18 cellular contexts compared by ENCODE assay signal in the genomic region with DNA sequence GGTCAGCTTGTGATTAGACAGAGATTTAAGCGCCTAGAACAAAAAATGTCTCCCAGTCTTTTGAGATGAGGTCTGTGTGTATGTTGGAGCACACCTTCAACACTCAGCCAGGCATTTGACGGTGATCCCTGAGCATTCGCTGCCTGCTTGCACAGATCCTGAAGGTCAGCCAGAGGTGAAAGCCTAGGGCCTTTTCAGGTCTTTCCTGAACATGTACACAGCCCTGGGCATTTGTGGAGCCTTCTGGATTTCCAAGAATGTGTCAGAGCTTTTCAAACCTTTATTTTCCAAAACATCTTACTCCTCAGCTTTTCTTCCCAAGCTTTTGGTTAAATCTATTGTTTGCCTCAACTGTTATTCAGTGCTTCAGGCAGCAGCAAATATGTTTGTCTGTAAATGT. TPM values are rescaled to one million over a fixed set of nuclear protein-coding genes. Genes with fewer than 3 reads are reported as not detected.
A peak's percentile ranks its signal among the peaks of the same experiment; 100 is the strongest.
DNase-seq lines count a peak whose midpoint lies in the region; ATAC-seq and TF ChIP-seq lines count a peak whose summit lies in the region.
"Had no signal": no experiment of that assay in that cellular context is flagged by ENCODE, and none has a peak within 500 bp of the region (broad histone marks: within the 10 kb centered on the region; RNA-seq: fewer than 3 reads in every experiment).

No MANE protein-coding gene starts in this region.

- H3K4me3 ChIP-seq in Caco-2 (ENCODE audit: low read depth, low read length) (no peak overlapping the region), GM23338 (no peak overlapping the region)
- H3K4me3 ChIP-seq: BLaER1 treated with 17β-estradiol and CSF1 and Interleukin-3, amounts not matched to agents 10 nM and 100 nM; MG63 had no signal

- no peaks in the 10 kb centered on the region for H3K27me3 ChIP-seq in Caco-2 (replicated peaks; ENCODE audit: control insufficient read depth, insufficient read depth, low read length)
- H3K27me3 ChIP-seq in GM23338 (ENCODE audit: insufficient read depth), result no peaks in the 10 kb centered on the region
- H3K27me3 ChIP-seq: BLaER1 treated with 17β-estradiol and CSF1 and Interleukin-3, amounts not matched to agents 10 nM and 100 nM; MG63 had no signal

- H3F3A ChIP-seq in GM23338 (replicated peaks; ENCODE audit: low read depth), result no peaks in the 10 kb centered on the region

- DNase-seq in Caco-2 (peak; percentile 34 to 63), GM23338 (ENCODE audit: low spot score) (no peak), mesenteric fat pad (ENCODE audit: low spot score) (peak; percentile 16)
- DNase-seq in effector memory CD8-positive, alpha-beta T cell, result no peak
- DNase-seq: CD4-positive, alpha-beta T cell; DMS53; KBM-7; MG63; NCI-H2029; NCI-H446; NCI-H524 treated with DMSO at 0.1 percent for 48 hours; NCI-H774; SK-N-SH had no signal

- no peak for TF ChIP-seq CTCF in Caco-2 (IDR thresholded peaks at IDR 0.05; ENCODE audit: insufficient read depth in 1 of 2, low read depth in 1 of 2, low read length in 1 of 2, severe bottlenecking in 1 of 2, unreplicated experiment in 1 of 2)
- TF ChIP-seq CTCF in GM23338 (conservative IDR thresholded peaks at IDR 0.05; ENCODE audit: low read depth in 2 of 2), result no peak

- H3K36me3 ChIP-seq in Caco-2 (ENCODE audit: control insufficient read depth, insufficient read depth, low read length), result peaks cover 1% of the 10 kb centered on the region
- no peaks in the 10 kb centered on the region for H3K36me3 ChIP-seq in GM23338 (ENCODE audit: insufficient read depth)
- H3K36me3 ChIP-seq: MG63 had no signal

- peak overlapping the region; percentile 55; the same call in 1 of the 2 replicates for H3K27ac ChIP-seq in GM23338 (ENCODE audit: low read depth)
- H3K27ac ChIP-seq: BLaER1 treated with 17β-estradiol and CSF1 and Interleukin-3, amounts not matched to agents 10 nM and 100 nM had no signal

- CTCF ChIA-PET in Caco-2 (lab: Charles Lee), result interaction anchor here (0.9 kb wide), 1 partner anchor 10 kb away, joined by 3 read pairs; no protein-coding TSS in a partner anchor

- H3K79me2 ChIP-seq in GM23338 (replicated peaks; ENCODE audit: insufficient read depth), result no peaks in the 10 kb centered on the region

- no peak for ATAC-seq in GM23338
- ATAC-seq in esophagus mucosa, result peak; percentile 86
- no peak for ATAC-seq in effector memory CD8-positive, alpha-beta T cell (replicated peaks)
- no peak for ATAC-seq in GM21529 (IDR thresholded peaks at IDR 0.05; ENCODE audit: unreplicated experiment)
- ATAC-seq in GM19452 (IDR thresholded peaks at IDR 0.05; ENCODE audit: unreplicated experiment), result no peak

- no peak overlapping the region for H3K27ac Mint-ChIP-seq in Caco-2 (ENCODE audit: unreplicated experiment)
- H3K27ac Mint-ChIP-seq in GM23338, result no peak overlapping the region
- no peak overlapping the region for H3K27ac Mint-ChIP-seq in effector memory CD8-positive, alpha-beta T cell
- H3K27ac Mint-ChIP-seq: CD4-positive, alpha-beta T cell had no signal

- no peak overlapping the region for H3K4me2 ChIP-seq in GM23338
- H3K4me2 ChIP-seq: BLaER1 treated with 17β-estradiol and CSF1 and Interleukin-3, amounts not matched to agents 10 nM and 100 nM; SK-N-SH had no signal

- intact Hi-C loops in Caco-2 (cut with micrococcal nuclease; ENCODE audit: unreplicated experiment), result no loop called here

- BruUV-seq in Caco-2 (replicated peaks; lab: Mats Ljungman, UMichigan), result no TSS peak

- H3K4me1 Mint-ChIP-seq in Caco-2 (ENCODE audit: low read depth, unreplicated experiment) (peaks cover 6% of the 10 kb centered on the region), GM23338 (peaks cover 8% of the 10 kb centered on the region; the same call in 2 of the 3 replicates)
- peaks cover 5 to 15% of the 10 kb centered on the region in 2 donors for H3K4me1 Mint-ChIP-seq in effector memory CD8-positive, alpha-beta T cell (ENCODE audit: low read depth in 2 of 2)

- H3K9me3 ChIP-seq in Caco-2, result no peaks in the 10 kb centered on the region; the same call in 1 of the 2 replicates
- H3K9me3 ChIP-seq: MG63 had no signal

- H4K20me1 ChIP-seq in GM23338 (replicated peaks; ENCODE audit: insufficient read depth), result no peaks in the 10 kb centered on the region

- H3K9me2 ChIP-seq in GM23338 (ENCODE audit: insufficient read depth), result no peaks in the 10 kb centered on the region
- H3K9me2 ChIP-seq: SK-N-SH had no signal

- no peaks in the 10 kb centered on the region for H3K27me3 Mint-ChIP-seq in Caco-2 (ENCODE audit: insufficient read depth, unreplicated experiment)
- peaks cover 2% of the 10 kb centered on the region for H3K27me3 Mint-ChIP-seq in GM23338 (ENCODE audit: insufficient read depth, low read depth, poor library complexity)
- H3K27me3 Mint-ChIP-seq in effector memory CD8-positive, alpha-beta T cell, result no peaks in the 10 kb centered on the region
- H3K27me3 Mint-ChIP-seq: CD4-positive, alpha-beta T cell had no signal

- H3K4me1 ChIP-seq in Caco-2 (peaks cover 5% of the 10 kb centered on the region; the same call in 1 of the 2 replicates), GM23338 (ENCODE audit: insufficient read depth) (peaks cover 5% of the 10 kb centered on the region; the same call in 1 of the 2 replicates)

- H3K4me3 Mint-ChIP-seq in Caco-2 (ENCODE audit: unreplicated experiment) (no peak overlapping the region), GM23338 (no peak overlapping the region)
- no peak overlapping the region for H3K4me3 Mint-ChIP-seq in effector memory CD8-positive, alpha-beta T cell
- H3K4me3 Mint-ChIP-seq: CD4-positive, alpha-beta T cell had no signal

- H3K9me3 Mint-ChIP-seq in Caco-2 (ENCODE audit: unreplicated experiment) (no peaks in the 10 kb centered on the region), GM23338 (peaks cover 14% of the 10 kb centered on the region; the same call in 2 of the 3 replicates)
- peaks cover 0 to 2% of the 10 kb centered on the region in 2 donors for H3K9me3 Mint-ChIP-seq in effector memory CD8-positive, alpha-beta T cell

- no peak overlapping the region for H2AFZ ChIP-seq in GM23338

- peaks cover 5% of the 10 kb centered on the region for H3K36me3 Mint-ChIP-seq in Caco-2 (ENCODE audit: insufficient read depth, unreplicated experiment)
- H3K36me3 Mint-ChIP-seq in GM23338 (ENCODE audit: low read depth), result peaks cover 23% of the 10 kb centered on the region
- H3K36me3 Mint-ChIP-seq in effector memory CD8-positive, alpha-beta T cell (ENCODE audit: insufficient read depth), result peaks cover 6% of the 10 kb centered on the region

- POLR2A ChIA-PET in Caco-2 (lab: Charles Lee), result no interaction called here

TF ChIP-seq in GM23338, 12 proteins besides CTCF, POLR2A, EP300 and RAD21 (continues in another document):
- no peak for TF ChIP-seq JUNB (IDR thresholded peaks at IDR 0.05; ENCODE audit: unreplicated experiment)
- TF ChIP-seq NANOG (IDR thresholded peaks at IDR 0.05; ENCODE audit: borderline replicate concordance), result no peak
- no peak for TF ChIP-seq EZH2 (IDR thresholded peaks at IDR 0.05; ENCODE audit: low read depth, unreplicated experiment)
- no peak for TF ChIP-seq ZNF331 (CRISPR knock-in tag; IDR thresholded peaks at IDR 0.05; ENCODE audit: low read depth)
- no peak for TF ChIP-seq CREB1 (CRISPR knock-in tag; IDR thresholded peaks at IDR 0.05; ENCODE audit: low read depth)
- TF ChIP-seq, protein P1, sequence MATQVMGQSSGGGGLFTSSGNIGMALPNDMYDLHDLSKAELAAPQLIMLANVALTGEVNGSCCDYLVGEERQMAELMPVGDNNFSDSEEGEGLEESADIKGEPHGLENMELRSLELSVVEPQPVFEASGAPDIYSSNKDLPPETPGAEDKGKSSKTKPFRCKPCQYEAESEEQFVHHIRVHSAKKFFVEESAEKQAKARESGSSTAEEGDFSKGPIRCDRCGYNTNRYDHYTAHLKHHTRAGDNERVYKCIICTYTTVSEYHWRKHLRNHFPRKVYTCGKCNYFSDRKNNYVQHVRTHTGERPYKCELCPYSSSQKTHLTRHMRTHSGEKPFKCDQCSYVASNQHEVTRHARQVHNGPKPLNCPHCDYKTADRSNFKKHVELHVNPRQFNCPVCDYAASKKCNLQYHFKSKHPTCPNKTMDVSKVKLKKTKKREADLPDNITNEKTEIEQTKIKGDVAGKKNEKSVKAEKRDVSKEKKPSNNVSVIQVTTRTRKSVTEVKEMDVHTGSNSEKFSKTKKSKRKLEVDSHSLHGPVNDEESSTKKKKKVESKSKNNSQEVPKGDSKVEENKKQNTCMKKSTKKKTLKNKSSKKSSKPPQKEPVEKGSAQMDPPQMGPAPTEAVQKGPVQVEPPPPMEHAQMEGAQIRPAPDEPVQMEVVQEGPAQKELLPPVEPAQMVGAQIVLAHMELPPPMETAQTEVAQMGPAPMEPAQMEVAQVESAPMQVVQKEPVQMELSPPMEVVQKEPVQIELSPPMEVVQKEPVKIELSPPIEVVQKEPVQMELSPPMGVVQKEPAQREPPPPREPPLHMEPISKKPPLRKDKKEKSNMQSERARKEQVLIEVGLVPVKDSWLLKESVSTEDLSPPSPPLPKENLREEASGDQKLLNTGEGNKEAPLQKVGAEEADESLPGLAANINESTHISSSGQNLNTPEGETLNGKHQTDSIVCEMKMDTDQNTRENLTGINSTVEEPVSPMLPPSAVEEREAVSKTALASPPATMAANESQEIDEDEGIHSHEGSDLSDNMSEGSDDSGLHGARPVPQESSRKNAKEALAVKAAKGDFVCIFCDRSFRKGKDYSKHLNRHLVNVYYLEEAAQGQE (IDR thresholded peaks at IDR 0.05; ENCODE audit: unreplicated experiment), result no peak
- no peak for TF ChIP-seq EZH2phosphoT487 (IDR thresholded peaks at IDR 0.05; ENCODE audit: unreplicated experiment)
- no peak for TF ChIP-seq POLR2AphosphoS5 (IDR thresholded peaks at IDR 0.05; ENCODE audit: low read depth)
- TF ChIP-seq, protein P2, sequence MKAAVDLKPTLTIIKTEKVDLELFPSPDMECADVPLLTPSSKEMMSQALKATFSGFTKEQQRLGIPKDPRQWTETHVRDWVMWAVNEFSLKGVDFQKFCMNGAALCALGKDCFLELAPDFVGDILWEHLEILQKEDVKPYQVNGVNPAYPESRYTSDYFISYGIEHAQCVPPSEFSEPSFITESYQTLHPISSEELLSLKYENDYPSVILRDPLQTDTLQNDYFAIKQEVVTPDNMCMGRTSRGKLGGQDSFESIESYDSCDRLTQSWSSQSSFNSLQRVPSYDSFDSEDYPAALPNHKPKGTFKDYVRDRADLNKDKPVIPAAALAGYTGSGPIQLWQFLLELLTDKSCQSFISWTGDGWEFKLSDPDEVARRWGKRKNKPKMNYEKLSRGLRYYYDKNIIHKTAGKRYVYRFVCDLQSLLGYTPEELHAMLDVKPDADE (IDR thresholded peaks at IDR 0.05), result no peak

RNA-seq across cellular contexts. Expression of a gene that starts 59.1 kb away (rescaled TPM):
- 70.7 TPM in 2 replicates for total RNA-seq in Caco-2 (2022)
- total RNA-seq in GM23338 (2014; rRNA removed; shearing (Covaris generic)), result 0.16 and 0.69 TPM in 2 replicates
- 1.2 and 1.6 TPM in 2 replicates for polyA plus RNA-seq in GM23338 (2016; fragmentation: Nextera tagmentation; extraction: Ambion mirVana)
- 12.4 TPM for total RNA-seq in esophagus mucosa
- total RNA-seq in mesenteric fat pad, result 1.8 TPM
- total RNA-seq: LHCN-M2 had no signal

Comparison
In these comparisons a context has a peak if more than half of its experiments do, and no peak if none do; other contexts are left out.
1. DNase-seq: peak in Caco-2 (2 of 2) and mesenteric fat pad (single experiment); none in GM23338 (single experiment) and effector memory CD8-positive, alpha-beta T cell (0 of 3).